ENCODE assay signal across 10 cellular contexts in genomic region chr22:35883028-35883620, GRCh38.
A peak's percentile ranks its signal among the peaks of the same experiment; 100 is the strongest.
DNase-seq lines count a peak whose midpoint lies in the region; ATAC-seq and TF ChIP-seq lines count a peak whose summit lies in the region.
"Had no signal": no experiment of that assay in that cellular context is flagged by ENCODE, and none has a peak within 500 bp of the region (broad histone marks: within the 10 kb centered on the region; RNA-seq: fewer than 3 reads in every experiment).

No MANE protein-coding gene starts in this region.

- DNase-seq in ELR (ENCODE audit: low read depth) = peak; percentile 72
- DNase-seq in RPMI7951 (ENCODE audit: low read depth) = peak; percentile 67
- peak; percentile 55 for DNase-seq in fibroblast of the aortic adventitia (ENCODE audit: low read depth)
- DNase-seq in trophoblast cell = peak; percentile 32 to 65
- DNase-seq in NCI-H2081 (lab: John Stamatoyannopoulos, UW) = no peak
- DNase-seq in effector memory CD4-positive, alpha-beta T cell = no peak
- no peak for DNase-seq in GM19238 (ENCODE audit: insufficient read length, low spot score)
- DNase-seq: activated naive CD4-positive, alpha-beta T cell treated with anti-CD3 and anti-CD28 coated beads, Interleukin-2, amount 50 U/mL, for 16 hours; kidney had no signal

- no CpG with 5 or more reads among the region's 5 CpGs for WGBS in trophoblast cell (ENCODE audit: extremely low coverage, insufficient coverage, insufficient read length)

- no peak overlapping the region for H4K91ac ChIP-seq in trophoblast cell (ENCODE audit: low read depth, low read length)

- ATAC-seq in HG03175 (IDR thresholded peaks at IDR 0.05; ENCODE audit: unreplicated experiment) = no peak

- no peak overlapping the region for H2BK5ac ChIP-seq in trophoblast cell (ENCODE audit: low read depth, low read length, poor library complexity)

- H3K9ac ChIP-seq in trophoblast cell (ENCODE audit: low read length) = no peak overlapping the region

- H3K79me2 ChIP-seq in trophoblast cell (ENCODE audit: control insufficient read depth, insufficient read depth, low read length, poor library complexity) = peaks cover 1% of the 10 kb centered on the region

- H2AFZ ChIP-seq in trophoblast cell (ENCODE audit: insufficient read depth, low read length, poor library complexity) = no peak overlapping the region

- H3K18ac ChIP-seq in trophoblast cell (ENCODE audit: low read length) = no peak overlapping the region

- no peak overlapping the region for H3K14ac ChIP-seq in trophoblast cell (ENCODE audit: low read length)

- no peak overlapping the region for H4K12ac ChIP-seq in trophoblast cell (ENCODE audit: low read depth, low read length)

- no peaks in the 10 kb centered on the region for H3K9me3 ChIP-seq in trophoblast cell (ENCODE audit: insufficient read depth, low read depth, low read length)
- no peaks in the 10 kb centered on the region for H3K9me3 ChIP-seq in effector memory CD4-positive, alpha-beta T cell (ENCODE audit: control insufficient read depth, low read length)

- H3K4me3 ChIP-seq in fibroblast of the aortic adventitia (ENCODE audit: low read depth, low read length) = no peak overlapping the region
- no peak overlapping the region for H3K4me3 ChIP-seq in trophoblast cell (ENCODE audit: low read depth, low read length)
- H3K4me3 ChIP-seq in effector memory CD4-positive, alpha-beta T cell (ENCODE audit: insufficient read depth, low read depth, low read length, poor library complexity, severe bottlenecking) = no peak overlapping the region

- peaks cover 0 to 3% of the 10 kb centered on the region in 2 experiments for H3K4me1 ChIP-seq in trophoblast cell (ENCODE audit: control insufficient read depth in 1 of 2, insufficient read depth in 2 of 2, low read length in 2 of 2)
- no peaks in the 10 kb centered on the region for H3K4me1 ChIP-seq in effector memory CD4-positive, alpha-beta T cell (ENCODE audit: control insufficient read depth, insufficient read depth, low read length, poor library complexity, severe bottlenecking)

- no peak for TF ChIP-seq CTCF in fibroblast of the aortic adventitia (IDR thresholded peaks at IDR 0.05; ENCODE audit: insufficient read depth, low read length)

- no peak overlapping the region for H4K8ac ChIP-seq in trophoblast cell (ENCODE audit: low read depth, low read length)

- no peaks in the 10 kb centered on the region for H3K79me1 ChIP-seq in trophoblast cell (ENCODE audit: low read length)

- H3K4me2 ChIP-seq in trophoblast cell (ENCODE audit: low read length) = no peak overlapping the region

- no peak overlapping the region for H3K27ac ChIP-seq in trophoblast cell (ENCODE audit: low read depth, low read length)
- H3K27ac ChIP-seq in effector memory CD4-positive, alpha-beta T cell (ENCODE audit: insufficient read depth, low read length, poor library complexity, severe bottlenecking) = no peak overlapping the region

- no peak overlapping the region for H3K4ac ChIP-seq in trophoblast cell (ENCODE audit: low read depth, low read length)

- H2BK12ac ChIP-seq in trophoblast cell (ENCODE audit: low read length) = no peak overlapping the region

- H3K27me3 ChIP-seq in trophoblast cell (ENCODE audit: insufficient read depth, low read length) = no peaks in the 10 kb centered on the region
- no peaks in the 10 kb centered on the region for H3K27me3 ChIP-seq in effector memory CD4-positive, alpha-beta T cell (replicated peaks; ENCODE audit: control insufficient read depth, insufficient read depth, low read length, poor library complexity, severe bottlenecking)

- H3K36me3 ChIP-seq in trophoblast cell (ENCODE audit: control insufficient read depth in 1 of 2, insufficient read depth in 2 of 2, low read length in 2 of 2) = no peaks in the 10 kb centered on the region
- no peaks in the 10 kb centered on the region for H3K36me3 ChIP-seq in effector memory CD4-positive, alpha-beta T cell (ENCODE audit: control insufficient read depth, insufficient read depth, low read length)

- no peak overlapping the region for H3K23ac ChIP-seq in trophoblast cell (ENCODE audit: low read length)

- H2AK5ac ChIP-seq in trophoblast cell (ENCODE audit: low read length) = no peak overlapping the region

- no peak overlapping the region for H2BK120ac ChIP-seq in trophoblast cell (ENCODE audit: insufficient read depth, low read length, poor library complexity)

Comparison
In these comparisons a context has a peak if more than half of its experiments do, and no peak if none do; other contexts are left out.
1. DNase-seq: peak in ELR (single experiment), RPMI7951 (single experiment), fibroblast of the aortic adventitia (single experiment) and trophoblast cell (2 of 2); none in NCI-H2081 (0 of 2), effector memory CD4-positive, alpha-beta T cell (0 of 3) and GM19238 (single experiment).